In genomic region chr10:27152687-27153086, GRCh38 we compare ENCODE assay signal across 9 cellular contexts. TPM values are rescaled to one million over a fixed set of nuclear protein-coding genes. Genes with fewer than 3 reads are reported as not detected.
DNase-seq lines count a peak whose midpoint lies in the region; ATAC-seq and TF ChIP-seq lines count a peak whose summit lies in the region.
"Had no signal": no experiment of that assay in that cellular context is flagged by ENCODE, and none has a peak within 500 bp of the region (broad histone marks: within the 10 kb centered on the region; RNA-seq: fewer than 3 reads in every experiment).

No MANE protein-coding gene starts in this region.

- no peaks in the 10 kb centered on the region for H3K4me1 ChIP-seq in fibroblast of lung (ENCODE audit: control insufficient read depth, extremely low read depth, insufficient read depth, low read length)

- H3K4me3 ChIP-seq in GM12865 (ENCODE audit: low read depth, low read length), result peak overlapping the region; percentile 80
- peak overlapping the region; percentile 88 for H3K4me3 ChIP-seq in SK-N-MC
- peak overlapping the region; percentile 89 to 98 (median 94) for H3K4me3 ChIP-seq in fibroblast of lung (replicated peaks in 1 of 4; ENCODE audit: control extremely low read depth in 1 of 4, insufficient read depth in 1 of 4, low read depth in 3 of 4, low read length in 4 of 4)
- peak overlapping the region; percentile 100 for H3K4me3 ChIP-seq in retinal pigment epithelial cell (ENCODE audit: low read length)
- H3K4me3 ChIP-seq: mucosa of descending colon had no signal

- H3K9me3 ChIP-seq in SK-N-MC (ENCODE audit: low read depth, low read length) (no peaks in the 10 kb centered on the region), fibroblast of lung (ENCODE audit: control insufficient read depth, insufficient read depth, low read depth, low read length) (no peaks in the 10 kb centered on the region)
- H3K9me3 ChIP-seq: mucosa of descending colon had no signal

- H2AFZ ChIP-seq in fibroblast of lung (ENCODE audit: low read length), result no peak overlapping the region

- peaks cover 8% of the 10 kb centered on the region; the same call in 1 of the 2 replicates for H3K36me3 ChIP-seq in SK-N-MC (ENCODE audit: insufficient read depth, low read length)
- peaks cover 1% of the 10 kb centered on the region for H3K36me3 ChIP-seq in fibroblast of lung (ENCODE audit: control insufficient read depth, insufficient read depth, low read length)

- H3K79me2 ChIP-seq in fibroblast of lung (ENCODE audit: control insufficient read depth, insufficient read depth, low read length), result peaks cover 75% of the 10 kb centered on the region

- H3K27me3 ChIP-seq in fibroblast of lung (ENCODE audit: control insufficient read depth, insufficient read depth, low read length), result no peaks in the 10 kb centered on the region

- TF ChIP-seq CTCF in GM12865 (IDR thresholded peaks at IDR 0.05; ENCODE audit: insufficient read depth, low read depth, low read length, missing control alignments), result no peak
- no peak for TF ChIP-seq CTCF in fibroblast of lung (conservative IDR thresholded peaks at IDR 0.05 in 1 of 2, IDR thresholded peaks at IDR 0.05 in 1 of 2; ENCODE audit: low read depth in 1 of 2, low read length in 2 of 2)
- no peak for TF ChIP-seq CTCF in retinal pigment epithelial cell (conservative IDR thresholded peaks at IDR 0.05; ENCODE audit: low read depth, low read length)

- H3K9ac ChIP-seq in SK-N-MC (ENCODE audit: insufficient read length) (peak overlapping the region; percentile 96), fibroblast of lung (ENCODE audit: insufficient read depth, low read length) (no peak overlapping the region)

- H4K20me1 ChIP-seq in fibroblast of lung (ENCODE audit: control insufficient read depth, extremely low read depth, insufficient read depth, low read length), result no peaks in the 10 kb centered on the region

- DNase-seq in GM12865 (ENCODE audit: low read depth), result no peak
- DNase-seq in SK-N-MC (ENCODE audit: low read depth, low spot score), result no peak
- no peak for DNase-seq in fibroblast of lung (ENCODE audit: low read depth in 2 of 2)
- DNase-seq in retinal pigment epithelial cell (ENCODE audit: low read depth), result no peak
- no peak for DNase-seq in putamen (ENCODE audit: low spot score)
- DNase-seq in DMS79 (lab: John Stamatoyannopoulos, UW), result no peak
- DNase-seq: mucosa of descending colon had no signal

- peak overlapping the region; percentile 88 for H3K4me2 ChIP-seq in fibroblast of lung (ENCODE audit: extremely low read depth, insufficient read depth, low read length)

- H3K27ac ChIP-seq in SK-N-MC (no peak overlapping the region), fibroblast of lung (ENCODE audit: insufficient read depth, low read length) (no peak overlapping the region)

- ATAC-seq in GM18867 (IDR thresholded peaks at IDR 0.05; ENCODE audit: unreplicated experiment) (no peak), GM18868 (IDR thresholded peaks at IDR 0.05; ENCODE audit: unreplicated experiment) (no peak)
- ATAC-seq: mucosa of descending colon had no signal

RNA-seq across cellular contexts. Expression of gene YME1L1, which starts 1.5 kb away (rescaled TPM):
- 113 and 128 TPM in 2 replicates for total RNA-seq in fibroblast of lung
- 88.6 and 105 TPM in 2 replicates for polyA plus RNA-seq in fibroblast of lung
- 78.2 and 83.8 TPM in 2 replicates for polyA plus RNA-seq in fibroblast of lung (2012)
- 4.8 and 5.3 TPM in 2 replicates for polyA minus RNA-seq in fibroblast of lung (ENCODE audit: low replicate concordance)

RNA-seq across cellular contexts. Expression of gene MASTL, which starts 2.5 kb away (rescaled TPM):
- total RNA-seq in fibroblast of lung, result 6.4 and 9.2 TPM in 2 replicates
- 5.9 and 12.0 TPM in 2 replicates for polyA plus RNA-seq in fibroblast of lung
- 4.9 and 10.3 TPM in 2 replicates for polyA plus RNA-seq in fibroblast of lung (2012)
- 0.86 and 2.1 TPM in 2 replicates for polyA minus RNA-seq in fibroblast of lung (ENCODE audit: low replicate concordance)

RNA-seq across cellular contexts. Expression of gene ANKRD26, which starts 52.4 kb away (rescaled TPM):
- total RNA-seq in fibroblast of lung, result 11.0 and 11.7 TPM in 2 replicates
- polyA plus RNA-seq in fibroblast of lung, result 1.9 and 2.5 TPM in 2 replicates
- 3.3 and 4.1 TPM in 2 replicates for polyA plus RNA-seq in fibroblast of lung (2012)
- 0.35 and 0.70 TPM in 2 replicates for polyA minus RNA-seq in fibroblast of lung (ENCODE audit: low replicate concordance)
